Comparison of ENCODE assay signal across 34 cellular contexts in genomic region chr16:87638736-87639135, GRCh38. TPM values are rescaled to one million over a fixed set of nuclear protein-coding genes. Genes with fewer than 3 reads are reported as not detected.
"Had no signal": no experiment of that assay in that cellular context is flagged by ENCODE, and none has a peak within 500 bp of the region (broad histone marks: within the 10 kb centered on the region; RNA-seq: fewer than 3 reads in every experiment).

No MANE protein-coding gene starts in this region.

- ATAC-seq: activated naive CD4-positive, alpha-beta T cell treated with anti-CD3 and anti-CD28 coated beads, Interleukin-2, amount 50 U/mL, for 72 hours; activated naive CD8-positive, alpha-beta T cell treated with anti-CD3 and anti-CD28 coated beads, Interleukin-2, amount 50 U/mL, for 24 hours; activated T-cell treated with anti-CD3 and anti-CD28 coated beads, Interleukin-2, amount 50 U/mL, for 4 hours; activated T-cell treated with anti-CD3 and anti-CD28 coated beads, Interleukin-2, amount 50 U/mL, for 72 hours; activated T-helper 17 cell treated with anti-CD3 and anti-CD28 coated beads, Interleukin-2, amount 50 U/mL, for 72 hours; body of pancreas had no signal

- DNase-seq: activated effector memory CD4-positive, alpha-beta T cell treated with anti-CD3 and anti-CD28 coated beads, Interleukin-2, amount 50 U/mL, for 16 hours; activated effector memory CD4-positive, alpha-beta T cell treated with Interleukin-2 at 50 U/mL for 16 hours; activated gamma-delta T cell; activated gamma-delta T cell treated with Interleukin-2 at 50 U/mL for 16 hours; activated naive CD4-positive, alpha-beta T cell; activated naive CD4-positive, alpha-beta T cell treated with anti-CD3 and anti-CD28 coated beads for 36 hours; activated naive CD4-positive, alpha-beta T cell treated with anti-CD3 and anti-CD28 coated beads, Interleukin-2, amount 10 ng/mL, durations not matched to agents 7 days and 5 days; activated naive CD4-positive, alpha-beta T cell treated with anti-CD3 and anti-CD28 coated beads, Interleukin-2, amount 50 U/mL, for 16 hours; activated naive CD4-positive, alpha-beta T cell treated with Interleukin-2 at 50 U/mL for 16 hours; activated naive CD8-positive, alpha-beta T cell treated with anti-CD3 and anti-CD28 coated beads for 36 hours; activated naive CD8-positive, alpha-beta T cell treated with anti-CD3 and anti-CD28 coated beads, Interleukin-2, amount 10 ng/mL, durations not matched to agents 7 days and 5 days; activated naive CD8-positive, alpha-beta T cell treated with anti-CD3 and anti-CD28 coated beads, Interleukin-2, amount 50 U/mL, for 24 hours; activated T-cell treated with anti-CD3 and anti-CD28 coated beads, Interleukin-2, amount 50 U/mL, for 1 hour; activated T-cell treated with anti-CD3 and anti-CD28 coated beads, Interleukin-2, amount 50 U/mL, for 24 hours; activated T-cell treated with anti-CD3 and anti-CD28 coated beads, Interleukin-2, amount 50 U/mL, for 4 hours; activated T-cell treated with anti-CD3 and anti-CD28 coated beads, Interleukin-2, amount 50 U/mL, for 48 hours; activated T-cell treated with anti-CD3 and anti-CD28 coated beads, Interleukin-2, amount 50 U/mL, for 72 hours; adrenal gland; amniotic stem cell; amygdala; anterior cingulate cortex; aorta; body of pancreas; brain microvascular endothelial cell; caudate nucleus; central memory CD4-positive, alpha-beta T cell; cerebellar nuclear complex had no signal

- H3K27ac ChIP-seq: adrenal gland, ascending aorta, body of pancreas, brain microvascular endothelial cell, breast epithelium, cardiac muscle cell had no signal

- H3K9me3 ChIP-seq: adrenal gland, ascending aorta, body of pancreas, breast epithelium had no signal

- H3K4me3 ChIP-seq: adrenal gland, ascending aorta, body of pancreas, breast epithelium, cardiac muscle cell had no signal

- H3K36me3 ChIP-seq: adrenal gland, ascending aorta, brain microvascular endothelial cell, breast epithelium, cardiac muscle cell had no signal

- H3K4me1 ChIP-seq: breast epithelium had no signal

- H3K27me3 ChIP-seq: adrenal gland, ascending aorta, body of pancreas had no signal

RNA-seq across cellular contexts. Expression of gene JPH3, which starts 36.4 kb away (rescaled TPM):
- total RNA-seq: activated naive CD8-positive, alpha-beta T cell treated with anti-CD3 and anti-CD28 coated beads, Interleukin-2, amount 10 ng/mL, durations not matched to agents 7 days and 5 days; activated T-cell treated with anti-CD3 and anti-CD28 coated beads, Interleukin-2, amount 50 U/mL, for 4 hours; activated T-helper 1 cell treated with anti-CD3 and anti-CD28 coated beads, Interleukin-12 subunit alpha, Interleukin-12 subunit beta, Interleukin-2, Interleukin-4 antibody, amounts not matched to agents 30 ng/mL and 10 ng/mL and 1 ng/mL, durations not matched to agents 14 hours and 24 hours and 36 hours; ascending aorta; body of pancreas; bronchial epithelial cell had no signal
- polyA plus RNA-seq: aorta had no signal
